Comparison of ENCODE assay signal across 19 cellular contexts in genomic region chr14:51566831-51567582, GRCh38.
DNase-seq lines count a peak whose midpoint lies in the region; ATAC-seq and TF ChIP-seq lines count a peak whose summit lies in the region.
"Had no signal": no experiment of that assay in that cellular context is flagged by ENCODE, and none has a peak within 500 bp of the region (broad histone marks: within the 10 kb centered on the region; RNA-seq: fewer than 3 reads in every experiment).

No MANE protein-coding gene starts in this region.

- H3K27ac ChIP-seq in ovary: no peak overlapping the region
- H3K27ac ChIP-seq: left lung, transverse colon had no signal

- H3K36me3 ChIP-seq in ovary: no peaks in the 10 kb centered on the region
- H3K36me3 ChIP-seq: esophagus muscularis mucosa, left lung, MG63, transverse colon had no signal

- in situ Hi-C loops in G401 (cut with HindIII; ENCODE audit: low sequenced_read_pairs): no loop called here

- TF ChIP-seq POLR2A in ovary (IDR thresholded peaks at IDR 0.05): no peak

- H3K4me1 Mint-ChIP-seq in activated naive CD8-positive, alpha-beta T cell treated with anti-CD3 and anti-CD28 coated beads, Interleukin-2, amount 10 ng/mL, durations not matched to agents 7 days and 5 days: peaks cover 12% of the 10 kb centered on the region
- H3K4me1 Mint-ChIP-seq in activated naive CD8-positive, alpha-beta T cell treated with anti-CD3 and anti-CD28 coated beads for 36 hours: peaks cover 27% of the 10 kb centered on the region
- peaks cover 26% of the 10 kb centered on the region for H3K4me1 Mint-ChIP-seq in activated naive CD8-positive, alpha-beta T cell treated with anti-CD3 and anti-CD28 coated beads, Interleukin-2, amount 50 U/mL, for 24 hours
- H3K4me1 Mint-ChIP-seq: B cell had no signal

- no peak for TF ChIP-seq CTCF in GM10266 (IDR thresholded peaks at IDR 0.05; ENCODE audit: control insufficient read depth, insufficient read depth, low read depth, missing control alignments)
- no peak for TF ChIP-seq CTCF in ovary (IDR thresholded peaks at IDR 0.05)

- no peaks in the 10 kb centered on the region for H3K36me3 Mint-ChIP-seq in activated naive CD8-positive, alpha-beta T cell treated with anti-CD3 and anti-CD28 coated beads, Interleukin-2, amount 10 ng/mL, durations not matched to agents 7 days and 5 days
- H3K36me3 Mint-ChIP-seq in activated naive CD8-positive, alpha-beta T cell treated with anti-CD3 and anti-CD28 coated beads for 36 hours: no peaks in the 10 kb centered on the region
- H3K36me3 Mint-ChIP-seq in activated naive CD8-positive, alpha-beta T cell treated with anti-CD3 and anti-CD28 coated beads, Interleukin-2, amount 50 U/mL, for 24 hours (ENCODE audit: low read depth): no peaks in the 10 kb centered on the region

- ATAC-seq in activated naive CD8-positive, alpha-beta T cell treated with anti-CD3 and anti-CD28 coated beads, Interleukin-2, amount 10 ng/mL, durations not matched to agents 7 days and 5 days (ENCODE audit: low read depth): peak; percentile 92
- ATAC-seq in HG03280 (IDR thresholded peaks at IDR 0.05; ENCODE audit: unreplicated experiment): peak; percentile 81
- ATAC-seq in activated naive CD8-positive, alpha-beta T cell treated with anti-CD3 and anti-CD28 coated beads, Interleukin-2, amount 50 U/mL, for 24 hours: peak; percentile 77
- ATAC-seq: left lung had no signal

- H3K4me1 ChIP-seq in ovary (ENCODE audit: insufficient read depth): peaks cover 2% of the 10 kb centered on the region
- H3K4me1 ChIP-seq: left lung, transverse colon had no signal

- no peak for TF ChIP-seq EP300 in ovary (IDR thresholded peaks at IDR 0.05)

- H3K4me3 Mint-ChIP-seq in activated naive CD8-positive, alpha-beta T cell treated with anti-CD3 and anti-CD28 coated beads, Interleukin-2, amount 10 ng/mL, durations not matched to agents 7 days and 5 days: peak overlapping the region; percentile 15
- H3K4me3 Mint-ChIP-seq in activated naive CD8-positive, alpha-beta T cell treated with anti-CD3 and anti-CD28 coated beads for 36 hours: no peak overlapping the region
- H3K4me3 Mint-ChIP-seq in activated naive CD8-positive, alpha-beta T cell treated with anti-CD3 and anti-CD28 coated beads, Interleukin-2, amount 50 U/mL, for 24 hours: no peak overlapping the region
- H3K4me3 Mint-ChIP-seq: B cell had no signal

- intact Hi-C loops in ovary (cut with DNase I): no loop called here

- H3K9me3 ChIP-seq in ovary: no peaks in the 10 kb centered on the region
- H3K9me3 ChIP-seq: esophagus muscularis mucosa, left lung, MG63, transverse colon had no signal

- DNase-seq in activated naive CD8-positive, alpha-beta T cell treated with anti-CD3 and anti-CD28 coated beads, Interleukin-2, amount 10 ng/mL, durations not matched to agents 7 days and 5 days: peak; percentile 30
- no peak for DNase-seq in activated naive CD8-positive, alpha-beta T cell treated with anti-CD3 and anti-CD28 coated beads for 36 hours
- DNase-seq in activated naive CD8-positive, alpha-beta T cell treated with anti-CD3 and anti-CD28 coated beads, Interleukin-2, amount 50 U/mL, for 24 hours: no peak
- no peak for DNase-seq in GM10266 (ENCODE audit: extremely low spot score)
- DNase-seq in Kasumi-1 (lab: John Stamatoyannopoulos, UW): no peak
- DNase-seq in ovary: no peak
- DNase-seq in G401 (ENCODE audit: low spot score): no peak
- DNase-seq: activated CD8-positive, alpha-beta memory T cell treated with anti-CD3 and anti-CD28 coated beads, Interleukin-2, amount 50 U/mL, for 48 hours; aorta; cortex of kidney; GOT3; left lung; MG63; NCI-H1930; retina; transverse colon had no signal

- no peaks in the 10 kb centered on the region for H3K27me3 Mint-ChIP-seq in activated naive CD8-positive, alpha-beta T cell treated with anti-CD3 and anti-CD28 coated beads, Interleukin-2, amount 10 ng/mL, durations not matched to agents 7 days and 5 days
- no peaks in the 10 kb centered on the region for H3K27me3 Mint-ChIP-seq in activated naive CD8-positive, alpha-beta T cell treated with anti-CD3 and anti-CD28 coated beads for 36 hours
- no peaks in the 10 kb centered on the region for H3K27me3 Mint-ChIP-seq in activated naive CD8-positive, alpha-beta T cell treated with anti-CD3 and anti-CD28 coated beads, Interleukin-2, amount 50 U/mL, for 24 hours
- H3K27me3 Mint-ChIP-seq: B cell had no signal

- WGBS in ovary, 3 donors: 64 to 69% (median 67%) methylated on average over 6 of the region's 6 CpGs

- H3K9me3 Mint-ChIP-seq in activated naive CD8-positive, alpha-beta T cell treated with anti-CD3 and anti-CD28 coated beads, Interleukin-2, amount 10 ng/mL, durations not matched to agents 7 days and 5 days: no peaks in the 10 kb centered on the region
- no peaks in the 10 kb centered on the region for H3K9me3 Mint-ChIP-seq in activated naive CD8-positive, alpha-beta T cell treated with anti-CD3 and anti-CD28 coated beads for 36 hours
- no peaks in the 10 kb centered on the region for H3K9me3 Mint-ChIP-seq in activated naive CD8-positive, alpha-beta T cell treated with anti-CD3 and anti-CD28 coated beads, Interleukin-2, amount 50 U/mL, for 24 hours

- POLR2A ChIA-PET in activated naive CD8-positive, alpha-beta T cell treated with anti-CD3 and anti-CD28 coated beads, Interleukin-2, amount 10 ng/mL, durations not matched to agents 7 days and 5 days (lab: Charles Lee): no interaction called here

- H3K4me3 ChIP-seq in ovary: no peak overlapping the region
- H3K4me3 ChIP-seq: esophagus muscularis mucosa, left lung, MG63, transverse colon had no signal

- peak overlapping the region; percentile 34 for H3K27ac Mint-ChIP-seq in activated naive CD8-positive, alpha-beta T cell treated with anti-CD3 and anti-CD28 coated beads, Interleukin-2, amount 10 ng/mL, durations not matched to agents 7 days and 5 days
- H3K27ac Mint-ChIP-seq in activated naive CD8-positive, alpha-beta T cell treated with anti-CD3 and anti-CD28 coated beads for 36 hours: no peak overlapping the region
- H3K27ac Mint-ChIP-seq in activated naive CD8-positive, alpha-beta T cell treated with anti-CD3 and anti-CD28 coated beads, Interleukin-2, amount 50 U/mL, for 24 hours: no peak overlapping the region
- H3K27ac Mint-ChIP-seq: B cell had no signal

- no peaks in the 10 kb centered on the region for H3K27me3 ChIP-seq in ovary
- H3K27me3 ChIP-seq: esophagus muscularis mucosa, left lung, MG63, transverse colon had no signal
